ENCODE assay signal across 1 cellular context in genomic region chr9:33290247-33290993, GRCh38.
TF ChIP-seq lines count a peak whose summit lies in the region.

Gene NFX1 (plus strand): TSS chr9:33290516. CDS start chr9:33290573, 57 bp downstream.

TF ChIP-seq in HepG2, 621 proteins besides CTCF, POLR2A, EP300 and RAD21 (continued from another document and continues in another):
- TF ChIP-seq ZNF609 (CRISPR knock-in tag; IDR thresholded peaks at IDR 0.05; ENCODE audit: borderline replicate concordance) = peak; percentile 74
- TF ChIP-seq GMEB2 (CRISPR knock-in tag; IDR thresholded peaks at IDR 0.05; ENCODE audit: low read depth) = peak; percentile 51; the same call in 1 of the 2 replicates
- TF ChIP-seq SAP130 (CRISPR knock-in tag; IDR thresholded peaks at IDR 0.05; ENCODE audit: low read depth) = peak; percentile 99
- 0 out of 2 replicates have a peak, but pooled peaks have one; percentile 32 for TF ChIP-seq IRF1 (CRISPR knock-in tag; IDR thresholded peaks at IDR 0.05; ENCODE audit: low read depth)
- no peak; the same call in 1 of the 2 replicates for TF ChIP-seq ZXDC (CRISPR knock-in tag; IDR thresholded peaks at IDR 0.05)
- no peak for TF ChIP-seq ZBTB7A (CRISPR knock-in tag; IDR thresholded peaks at IDR 0.05)
- peak; percentile 71 for TF ChIP-seq ASH2L (IDR thresholded peaks at IDR 0.05; ENCODE audit: insufficient read length, low read depth, low read length)
- peak; percentile 57 for TF ChIP-seq NCOA2 (CRISPR knock-in tag; IDR thresholded peaks at IDR 0.05)
- peak; percentile 9; the same call in 1 of the 2 replicates for TF ChIP-seq ZNF121 (CRISPR knock-in tag; IDR thresholded peaks at IDR 0.05)
- TF ChIP-seq GLI4 (CRISPR knock-in tag; IDR thresholded peaks at IDR 0.05; ENCODE audit: borderline replicate concordance) = peak; percentile 47; the same call in 1 of the 2 replicates
- peak; percentile 90; the same call in 1 of the 2 replicates for TF ChIP-seq ZNF276 (CRISPR knock-in tag; IDR thresholded peaks at IDR 0.05; ENCODE audit: low read depth)
- TF ChIP-seq RFX3 (CRISPR knock-in tag; IDR thresholded peaks at IDR 0.05) = no peak
- no peak for TF ChIP-seq TERF1 (CRISPR knock-in tag; IDR thresholded peaks at IDR 0.05)
- peak; percentile 3; the same call in 1 of the 2 replicates for TF ChIP-seq ZNF281 (CRISPR knock-in tag; IDR thresholded peaks at IDR 0.05; ENCODE audit: borderline replicate concordance)
- TF ChIP-seq HNF1A (IDR thresholded peaks at IDR 0.05; ENCODE audit: low read depth) = peak; percentile 28; the same call in 1 of the 2 replicates
- peak; percentile 62; the same call in 1 of the 2 replicates for TF ChIP-seq HNF1A (CRISPR knock-in tag; IDR thresholded peaks at IDR 0.05; ENCODE audit: borderline replicate concordance)
- TF ChIP-seq NFKBIZ (CRISPR knock-in tag; IDR thresholded peaks at IDR 0.05) = 0 out of 2 replicates have a peak, but pooled peaks have one; percentile 26
- peak; percentile 94 for TF ChIP-seq MAZ (IDR thresholded peaks at IDR 0.05; ENCODE audit: borderline replicate concordance, low read depth, low read length)
- peak; percentile 82 for TF ChIP-seq MAZ (CRISPR knock-in tag; IDR thresholded peaks at IDR 0.05; ENCODE audit: low read depth)
- no peak for TF ChIP-seq ZSCAN30 (CRISPR knock-in tag; IDR thresholded peaks at IDR 0.05)
- 0 out of 2 replicates have a peak, but pooled peaks have one; percentile 86 for TF ChIP-seq ZNF558 (CRISPR knock-in tag; IDR thresholded peaks at IDR 0.05; ENCODE audit: borderline replicate concordance)
- no peak for TF ChIP-seq HDAC6 (IDR thresholded peaks at IDR 0.05; ENCODE audit: low read depth, low read length)
- peak; percentile 77 for TF ChIP-seq YY1 (IDR thresholded peaks at IDR 0.05; ENCODE audit: insufficient read depth, insufficient replicate concordance, low read depth, low read length)
- TF ChIP-seq NPAS2 (CRISPR knock-in tag; IDR thresholded peaks at IDR 0.05; ENCODE audit: borderline replicate concordance) = no peak
- TF ChIP-seq CEBPB (IDR thresholded peaks at IDR 0.05; ENCODE audit: borderline replicate concordance, low read depth, low read length) = peak; percentile 98
- TF ChIP-seq RNF219 (CRISPR knock-in tag; IDR thresholded peaks at IDR 0.05) = 0 out of 2 replicates have a peak, but pooled peaks have one; percentile 87
- TF ChIP-seq EZH2 (conservative IDR thresholded peaks at IDR 0.05; ENCODE audit: low read depth, low read length) = no peak
